19 cellular contexts compared by ENCODE assay signal in the genomic region with DNA sequence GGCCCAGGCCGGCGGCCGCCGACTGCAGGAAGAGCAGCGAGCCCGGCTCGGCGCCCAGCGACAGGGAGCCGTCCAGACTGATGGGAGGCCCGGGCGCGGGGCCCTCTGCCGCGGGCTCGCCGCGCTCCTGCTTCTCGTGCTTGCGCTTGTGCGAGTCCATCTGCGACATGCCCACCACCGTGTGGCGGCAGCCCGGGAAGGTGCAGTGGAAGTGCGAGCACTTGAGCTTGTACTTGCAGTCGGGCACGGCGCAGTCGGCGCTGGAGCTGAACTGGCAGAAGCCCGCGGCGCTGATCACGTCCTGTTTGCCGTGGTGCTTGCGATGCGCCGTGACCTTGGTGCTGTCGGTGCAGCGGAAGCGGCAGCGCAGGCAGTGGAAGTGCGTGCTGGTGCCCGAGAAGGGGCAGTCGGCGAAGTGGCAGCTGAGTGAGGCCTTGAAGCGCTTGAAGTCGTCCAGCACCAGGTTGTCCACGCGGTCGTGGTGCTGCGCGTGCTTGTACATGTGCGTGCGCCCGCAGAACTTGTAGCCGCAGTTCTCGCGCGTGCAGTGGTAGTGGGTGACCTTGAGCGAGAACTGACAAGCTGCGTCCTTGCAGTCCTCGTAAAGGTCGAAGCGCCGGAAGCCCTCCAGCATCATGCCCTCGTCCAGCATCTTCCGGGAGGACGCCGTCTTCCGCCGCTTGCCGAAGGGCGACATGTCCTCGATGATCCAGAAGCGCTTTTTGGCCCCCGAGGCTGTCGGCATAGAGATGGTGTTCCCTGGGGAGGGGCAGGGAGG.
A peak's percentile ranks its signal among the peaks of the same experiment; 100 is the strongest.
DNase-seq lines count a peak whose midpoint lies in the region; ATAC-seq and TF ChIP-seq lines count a peak whose summit lies in the region.
"Had no signal": no experiment of that assay in that cellular context is flagged by ENCODE, and none has a peak within 500 bp of the region (broad histone marks: within the 10 kb centered on the region; RNA-seq: fewer than 3 reads in every experiment).

No MANE protein-coding gene starts in this region.

- H3K27me3 ChIP-seq in right cardiac atrium (ENCODE audit: control insufficient read depth, insufficient read depth): no peaks in the 10 kb centered on the region
- H3K27me3 ChIP-seq in heart right ventricle: peaks cover 0 to 26% (median 0%) of the 10 kb centered on the region in 7 donors
- H3K27me3 ChIP-seq in esophagus squamous epithelium: peaks cover 0 to 5% (median 0%) of the 10 kb centered on the region in 4 donors
- H3K27me3 ChIP-seq in muscle layer of colon (ENCODE audit: control insufficient read depth in 1 of 2, insufficient read depth in 2 of 2, low read length in 2 of 2): no peaks in the 10 kb centered on the region
- H3K27me3 ChIP-seq in dorsolateral prefrontal cortex: peaks cover 0 to 26% (median 7%) of the 10 kb centered on the region in 45 donors

- H3K4me1 ChIP-seq in right cardiac atrium (ENCODE audit: control insufficient read depth, insufficient read depth, low read length) (peaks cover 8% of the 10 kb centered on the region), heart right ventricle (peaks cover 15 to 42% (median 25%) of the 10 kb centered on the region in 9 donors), esophagus squamous epithelium (peaks cover 42 to 79% (median 47%) of the 10 kb centered on the region in 3 donors), muscle layer of colon (ENCODE audit: insufficient read depth, low read length) (peaks cover 50% of the 10 kb centered on the region)

- H3K4me3 ChIP-seq in right cardiac atrium (ENCODE audit: low read length) (no peak overlapping the region), heart right ventricle (no peak overlapping the region), esophagus squamous epithelium (peak overlapping the region in 1 of 4 donors; percentile 34), muscle layer of colon (ENCODE audit: low read depth in 1 of 2, low read length in 2 of 2) (no peak overlapping the region), dorsolateral prefrontal cortex (peak overlapping the region in 1 of 59 donors; percentile 24)
- H3K4me3 ChIP-seq: GM23248, left lung, SJSA1 had no signal

- TF ChIP-seq POLR2A in esophagus squamous epithelium (IDR thresholded peaks at IDR 0.05): no peak

- DNase-seq in right cardiac atrium (peak in 2 of 3 donors; percentile 61 to 63), heart right ventricle (no peak), esophagus squamous epithelium (lab: John Stamatoyannopoulos, UW) (no peak), dorsolateral prefrontal cortex (no peak)
- no peak for DNase-seq in stimulated activated naive CD4-positive, alpha-beta T cell (lab: John Stamatoyannopoulos, UW)
- DNase-seq: activated gamma-delta T cell treated with Interleukin-2 at 50 U/mL for 16 hours; aorta; CD8-positive, alpha-beta memory T cell; DND-41; GM23248; left lung; naive B cell; NCI-H187; stimulated activated naive CD8-positive, alpha-beta T cell treated with anti-CD3 and anti-CD28 coated beads, Interleukin-15, Interleukin-2, amounts not matched to agents 100 U/mL and 50 U/mL, for 24 hours; T1000 had no signal

- ATAC-seq in right cardiac atrium: no peak
- ATAC-seq in heart right ventricle: no peak
- no peak for ATAC-seq in HG02798 (IDR thresholded peaks at IDR 0.05; ENCODE audit: poor library complexity, unreplicated experiment)
- ATAC-seq in GM19463 (IDR thresholded peaks at IDR 0.05; ENCODE audit: unreplicated experiment): no peak
- ATAC-seq: left lung; stimulated activated naive CD8-positive, alpha-beta T cell treated with anti-CD3 and anti-CD28 coated beads, Interleukin-15, Interleukin-2, amounts not matched to agents 100 U/mL and 50 U/mL, for 24 hours had no signal

- TF ChIP-seq CTCF in heart right ventricle (IDR thresholded peaks at IDR 0.05) (no peak), esophagus squamous epithelium (IDR thresholded peaks at IDR 0.05) (no peak), dorsolateral prefrontal cortex (IDR thresholded peaks at IDR 0.05 in 54 of 56, conservative IDR thresholded peaks at IDR 0.05 in 2 of 56; ENCODE audit: low read depth in 1 of 56, partially characterized antibody in 56 of 56) (no peak)

- WGBS in right cardiac atrium: 74% methylated on average over 79 of the region's 79 CpGs
- WGBS in heart right ventricle, 2 donors: 75 to 76% methylated on average over 72 to 79 of the region's 79 CpGs
- WGBS in esophagus squamous epithelium, 2 donors: 80 to 96% methylated on average over 34 to 51 of the region's 79 CpGs

- H3K27ac ChIP-seq in right cardiac atrium (ENCODE audit: low read length): no peak overlapping the region
- H3K27ac ChIP-seq in heart right ventricle: peak overlapping the region in 4 of 10 donors; percentile 40 to 62 (median 44)
- peak overlapping the region in 3 of 4 donors; percentile 62 to 73 (median 70) for H3K27ac ChIP-seq in esophagus squamous epithelium
- H3K27ac ChIP-seq in muscle layer of colon (ENCODE audit: low read depth, low read length): peak overlapping the region; percentile 65
- no peak overlapping the region for H3K27ac ChIP-seq in dorsolateral prefrontal cortex
- H3K27ac ChIP-seq: GM23248, SJSA1 had no signal

- no peak overlapping the region for H3K9ac ChIP-seq in muscle layer of colon (ENCODE audit: low read length)
- H3K9ac ChIP-seq: GM23248 had no signal

- intact Hi-C loops in right cardiac atrium (cut with DNase I): no loop called here
- intact Hi-C loops in heart right ventricle (cut with DNase I): loop anchor here in 2 of 10 donors (10.0 kb wide), 2 partner anchors 115 to 125 kb away; no protein-coding TSS in a partner anchor
- intact Hi-C loops in esophagus squamous epithelium (cut with DNase I): no loop called here
- intact Hi-C loops in dorsolateral prefrontal cortex (cut with DNase I): no loop called here

- no peaks in the 10 kb centered on the region for H3K9me3 ChIP-seq in right cardiac atrium (ENCODE audit: control insufficient read depth, low read length)
- no peaks in the 10 kb centered on the region for H3K9me3 ChIP-seq in heart right ventricle
- H3K9me3 ChIP-seq in esophagus squamous epithelium: no peaks in the 10 kb centered on the region
- H3K9me3 ChIP-seq in muscle layer of colon (ENCODE audit: low read length): no peaks in the 10 kb centered on the region
- H3K9me3 ChIP-seq: left lung, SJSA1 had no signal

- H3K36me3 ChIP-seq in heart right ventricle: peaks cover 0 to 63% (median under 1%) of the 10 kb centered on the region in 9 donors
- peaks cover 7 to 69% (median 14%) of the 10 kb centered on the region in 3 donors for H3K36me3 ChIP-seq in esophagus squamous epithelium
- peaks cover 31% of the 10 kb centered on the region for H3K36me3 ChIP-seq in muscle layer of colon (ENCODE audit: insufficient read depth, low read length)
- H3K36me3 ChIP-seq: SJSA1 had no signal

Comparison
In these comparisons a context has a peak if more than half of its experiments do, and no peak if none do; other contexts are left out.
1. DNase-seq: peak in right cardiac atrium (2 of 3); none in heart right ventricle (0 of 2), esophagus squamous epithelium (single experiment), stimulated activated naive CD4-positive, alpha-beta T cell (0 of 6) and dorsolateral prefrontal cortex (0 of 10).
2. H3K27ac ChIP-seq: peak in esophagus squamous epithelium (3 of 4) and muscle layer of colon (single experiment); none in right cardiac atrium (single experiment) and dorsolateral prefrontal cortex (0 of 59).